Comparison of ENCODE assay signal across 23 cellular contexts in genomic region chr13:41596190-41596589, GRCh38.
A peak's percentile ranks its signal among the peaks of the same experiment; 100 is the strongest.
DNase-seq lines count a peak whose midpoint lies in the region; ATAC-seq, FAIRE-seq and TF ChIP-seq lines count a peak whose summit lies in the region.
"Had no signal": no experiment of that assay in that cellular context is flagged by ENCODE, and none has a peak within 500 bp of the region (broad histone marks: within the 10 kb centered on the region; RNA-seq: fewer than 3 reads in every experiment).

No MANE protein-coding gene starts in this region.

- H3K9me2 ChIP-seq in OCI-LY1 (ENCODE audit: low read depth, low read length), result no peaks in the 10 kb centered on the region

- TF ChIP-seq CTCF in OCI-LY1 (IDR thresholded peaks at IDR 0.05; ENCODE audit: low read length) (peak; percentile 42; the same call in 1 of the 2 replicates), GM20000 (IDR thresholded peaks at IDR 0.05; ENCODE audit: extremely low read depth, missing control alignments) (no peak), dorsolateral prefrontal cortex (IDR thresholded peaks at IDR 0.05 in 54 of 56, conservative IDR thresholded peaks at IDR 0.05 in 2 of 56; ENCODE audit: low read depth in 1 of 56, partially characterized antibody in 56 of 56) (peak in 1 of 56 donors; percentile 7)

- no peak overlapping the region for H3K4me2 ChIP-seq in OCI-LY1 (ENCODE audit: low read length)
- H3K4me2 ChIP-seq: BLaER1 had no signal

- H3F3A ChIP-seq in OCI-LY1 (ENCODE audit: insufficient read depth, low read length), result 0 out of 2 replicates have a peak, but pooled peaks cover 4% of the 10 kb centered on the region

- no peaks in the 10 kb centered on the region for H4K20me1 ChIP-seq in OCI-LY1 (ENCODE audit: insufficient read depth, low read length)
- H4K20me1 ChIP-seq: BLaER1 had no signal

- FAIRE-seq in GM12891 (lab: Jason Lieb, UNC), result no peak

- peaks cover 22% of the 10 kb centered on the region for H3K4me1 ChIP-seq in OCI-LY1 (ENCODE audit: insufficient read depth, low read length, severe bottlenecking)
- H3K4me1 ChIP-seq: BLaER1, esophagus squamous epithelium had no signal

- no peak for TF ChIP-seq POLR2A in GM12891 (IDR thresholded peaks at IDR 0.05; ENCODE audit: low read depth, low read length)

- DNase-seq in GM03348 (ENCODE audit: low spot score) (peak; percentile 13), dermis blood vessel endothelial cell (peak; percentile 70), lung microvascular endothelial cell (ENCODE audit: low read depth in 2 of 2) (peak; percentile 19 to 66), GM20000 (ENCODE audit: low spot score) (no peak), GM12891 (ENCODE audit: insufficient read length, low spot score) (no peak), dorsolateral prefrontal cortex (no peak)
- DNase-seq: activated CD4-positive, alpha-beta T cell treated with anti-CD3 and anti-CD28 coated beads, Interleukin-2, amount 10 ng/mL, durations not matched to agents 7 days and 5 days; activated T-cell treated with anti-CD3 and anti-CD28 coated beads, Interleukin-2, amount 50 U/mL, for 48 hours; cortex of kidney; esophagus squamous epithelium; KG1; NCI-H1436; NCI-H345; right cardiac atrium; Right ventricle myocardium superior; stimulated activated CD4-positive, alpha-beta T cell treated with anti-CD3 and anti-CD28 coated beads, Interleukin-4, amount 100 ng/mL, for 24 hours; T-helper 9 cell had no signal

- H3K4me3 ChIP-seq in OCI-LY1 (ENCODE audit: low read depth, low read length, poor library complexity, severe bottlenecking) (no peak overlapping the region), dorsolateral prefrontal cortex (no peak overlapping the region)
- H3K4me3 ChIP-seq: BLaER1, esophagus squamous epithelium, lung, thoracic aorta had no signal

- no peaks in the 10 kb centered on the region for H3K79me2 ChIP-seq in OCI-LY1 (ENCODE audit: insufficient read depth, low read length)

- no peaks in the 10 kb centered on the region for H3K9me3 ChIP-seq in OCI-LY1 (ENCODE audit: low read length)
- H3K9me3 ChIP-seq: BLaER1, esophagus squamous epithelium, thoracic aorta had no signal

- ATAC-seq in GM21367 (IDR thresholded peaks at IDR 0.05; ENCODE audit: unreplicated experiment), result no peak
- ATAC-seq: right cardiac atrium had no signal

- no peak overlapping the region for H2AFZ ChIP-seq in OCI-LY1 (ENCODE audit: low read length)

- H3K27me3 ChIP-seq in OCI-LY1 (ENCODE audit: insufficient read depth, low read length) (no peaks in the 10 kb centered on the region), dorsolateral prefrontal cortex (no peaks in the 10 kb centered on the region)
- H3K27me3 ChIP-seq: BLaER1, esophagus squamous epithelium had no signal

- H3K27ac ChIP-seq in OCI-LY1 (ENCODE audit: low read depth, low read length, poor library complexity, severe bottlenecking), result no peak overlapping the region
- no peak overlapping the region for H3K27ac ChIP-seq in dorsolateral prefrontal cortex
- H3K27ac ChIP-seq: BLaER1, esophagus squamous epithelium, HL-60, thoracic aorta had no signal

- intact Hi-C loops in dorsolateral prefrontal cortex (cut with DNase I), result no loop called here

- no peaks in the 10 kb centered on the region for H3K36me3 ChIP-seq in OCI-LY1 (ENCODE audit: insufficient read depth, low read length)
- H3K36me3 ChIP-seq: thoracic aorta had no signal

- H3K9ac ChIP-seq in OCI-LY1 (ENCODE audit: low read length), result no peak overlapping the region
- H3K9ac ChIP-seq: BLaER1 had no signal

TF ChIP-seq in GM12891, 5 proteins besides CTCF, POLR2A, EP300 and RAD21:
- TF ChIP-seq SPI1 (IDR thresholded peaks at IDR 0.05; ENCODE audit: low read depth, low read length) (no peak), POU2F2 (IDR thresholded peaks at IDR 0.05; ENCODE audit: low read depth, low read length) (no peak), POLR2AphosphoS5 (IDR thresholded peaks at IDR 0.05; ENCODE audit: low read depth, low read length) (no peak), PAX5 (IDR thresholded peaks at IDR 0.05; ENCODE audit: insufficient read depth, low read length, severe bottlenecking) (no peak), TAF1 (IDR thresholded peaks at IDR 0.05; ENCODE audit: low read depth, low read length) (no peak)
TF ChIP-seq in GM12891: peak in this region for 0.

Comparison
In these comparisons a context has a peak if more than half of its experiments do, and no peak if none do; other contexts are left out.
1. DNase-seq: peak in GM03348 (single experiment), dermis blood vessel endothelial cell (single experiment) and lung microvascular endothelial cell (2 of 2); none in GM20000 (single experiment), GM12891 (single experiment) and dorsolateral prefrontal cortex (0 of 10).